8 cellular contexts compared by ENCODE assay signal in genomic region chr2:20633794-20634259, GRCh38. TPM values are rescaled to one million over a fixed set of nuclear protein-coding genes. Genes with fewer than 3 reads are reported as not detected.
DNase-seq lines count a peak whose midpoint lies in the region; ATAC-seq, FAIRE-seq and TF ChIP-seq lines count a peak whose summit lies in the region.

No MANE protein-coding gene starts in this region.

- H3K9me3 ChIP-seq in kidney (ENCODE audit: control insufficient read depth in 1 of 2, low read length in 2 of 2) (no peaks in the 10 kb centered on the region), subcutaneous abdominal adipose tissue (ENCODE audit: control insufficient read depth in 5 of 5, low read length in 5 of 5) (no peaks in the 10 kb centered on the region)

- H3K4me3 ChIP-seq in GM23338 (no peak overlapping the region), kidney (ENCODE audit: low read length in 2 of 2) (no peak overlapping the region), subcutaneous abdominal adipose tissue (ENCODE audit: low read depth in 1 of 5, low read length in 5 of 5) (no peak overlapping the region)

- H3K9ac ChIP-seq in kidney (ENCODE audit: low read length in 2 of 2) (peak overlapping the region in 1 of 2 donors; percentile 36), subcutaneous abdominal adipose tissue (ENCODE audit: low read length in 5 of 5) (peak overlapping the region in 1 of 5 donors; percentile 34)

- H3K36me3 ChIP-seq in GM23338 (ENCODE audit: insufficient read depth) (no peaks in the 10 kb centered on the region), kidney (ENCODE audit: control insufficient read depth in 1 of 2, insufficient read depth in 2 of 2, low read length in 2 of 2) (peaks cover 5 to 12% of the 10 kb centered on the region in 2 donors), subcutaneous abdominal adipose tissue (ENCODE audit: control insufficient read depth in 5 of 5, insufficient read depth in 5 of 5, low read length in 5 of 5) (peaks cover 0 to 61% (median 36%) of the 10 kb centered on the region in 5 donors)

- no peak for FAIRE-seq in kidney (lab: Jason Lieb, UNC)

- H3K9me3 Mint-ChIP-seq in GM23338, result no peaks in the 10 kb centered on the region

- no peak overlapping the region for H3K27ac Mint-ChIP-seq in GM23338

- H3K27me3 ChIP-seq in GM23338 (ENCODE audit: insufficient read depth), result no peaks in the 10 kb centered on the region
- no peaks in the 10 kb centered on the region for H3K27me3 ChIP-seq in subcutaneous abdominal adipose tissue (ENCODE audit: control insufficient read depth in 5 of 5, insufficient read depth in 4 of 5, low read length in 5 of 5)

- H3K36me3 Mint-ChIP-seq in GM23338 (ENCODE audit: low read depth), result no peaks in the 10 kb centered on the region; the same call in 2 of the 3 replicates

- peaks cover 31% of the 10 kb centered on the region for H3K4me1 Mint-ChIP-seq in GM23338

- no peak overlapping the region for H2AFZ ChIP-seq in GM23338

- H3K27me3 Mint-ChIP-seq in GM23338 (ENCODE audit: insufficient read depth, low read depth, poor library complexity), result peaks cover 3% of the 10 kb centered on the region

- DNase-seq in GM23338 (ENCODE audit: low spot score) (peak; percentile 28), SW480 (ENCODE audit: low spot score) (peak; percentile 92), kidney (peak; percentile 94), glomerular visceral epithelial cell (ENCODE audit: extremely low spot score) (no peak), NCI-H226 (no peak)

- peaks cover 6% of the 10 kb centered on the region for H3K4me1 ChIP-seq in GM23338 (ENCODE audit: insufficient read depth)
- H3K4me1 ChIP-seq in kidney (ENCODE audit: control insufficient read depth in 1 of 2, insufficient read depth in 1 of 2, low read depth in 1 of 2, low read length in 2 of 2), result peaks cover 16 to 19% of the 10 kb centered on the region in 2 donors
- peaks cover 12 to 35% (median 28%) of the 10 kb centered on the region in 5 donors for H3K4me1 ChIP-seq in subcutaneous abdominal adipose tissue (ENCODE audit: control insufficient read depth in 5 of 5, insufficient read depth in 5 of 5, low read length in 5 of 5)

- H3F3A ChIP-seq in GM23338 (replicated peaks; ENCODE audit: low read depth), result no peaks in the 10 kb centered on the region

- H3K9me2 ChIP-seq in GM23338 (ENCODE audit: insufficient read depth), result no peaks in the 10 kb centered on the region; the same call in 1 of the 2 replicates

- TF ChIP-seq CTCF in GM23338 (conservative IDR thresholded peaks at IDR 0.05; ENCODE audit: low read depth in 2 of 2) (no peak), kidney (IDR thresholded peaks at IDR 0.05; ENCODE audit: borderline replicate concordance, extremely low read depth, insufficient read depth) (no peak)

- no peak overlapping the region for H3K4me2 ChIP-seq in GM23338

- peak; percentile 9; the same call in 1 of the 3 replicates for ATAC-seq in GM23338
- ATAC-seq in GM18519 (IDR thresholded peaks at IDR 0.05; ENCODE audit: low FRiP score, unreplicated experiment), result no peak
- no peak for ATAC-seq in GM19328 (IDR thresholded peaks at IDR 0.05; ENCODE audit: unreplicated experiment)

- no peaks in the 10 kb centered on the region for H4K20me1 ChIP-seq in GM23338 (replicated peaks; ENCODE audit: insufficient read depth)

- no peak overlapping the region for H3K27ac ChIP-seq in GM23338 (ENCODE audit: low read depth)
- H3K27ac ChIP-seq in kidney (ENCODE audit: low read depth in 2 of 2, low read length in 2 of 2), result peak overlapping the region; percentile 55 to 61
- H3K27ac ChIP-seq in subcutaneous abdominal adipose tissue (ENCODE audit: low read depth, low read length), result peak overlapping the region; percentile 23

- intact Hi-C loops in kidney (cut with DNase I), result no loop called here

- no peaks in the 10 kb centered on the region for H3K79me2 ChIP-seq in GM23338 (replicated peaks; ENCODE audit: insufficient read depth)

- no peak overlapping the region for H3K4me3 Mint-ChIP-seq in GM23338

TF ChIP-seq in GM23338, 12 proteins besides CTCF, POLR2A, EP300 and RAD21:
- TF ChIP-seq POLR2AphosphoS5 (IDR thresholded peaks at IDR 0.05; ENCODE audit: low read depth), result no peak
- no peak for TF ChIP-seq NANOG (IDR thresholded peaks at IDR 0.05; ENCODE audit: borderline replicate concordance)
- no peak for TF ChIP-seq ZNF331 (CRISPR knock-in tag; IDR thresholded peaks at IDR 0.05; ENCODE audit: low read depth)
- TF ChIP-seq EZH2 (IDR thresholded peaks at IDR 0.05; ENCODE audit: low read depth, unreplicated experiment), result no peak
- no peak for TF ChIP-seq STAT1 (IDR thresholded peaks at IDR 0.05; ENCODE audit: unreplicated experiment)
- no peak for TF ChIP-seq EZH2phosphoT487 (IDR thresholded peaks at IDR 0.05; ENCODE audit: unreplicated experiment)
- TF ChIP-seq CREB1 (CRISPR knock-in tag; IDR thresholded peaks at IDR 0.05; ENCODE audit: low read depth), result no peak

RNA-seq across cellular contexts. Expression of gene HS1BP3, which starts 17.1 kb away (rescaled TPM):
- 15.0 and 16.8 TPM in 2 replicates for total RNA-seq in GM23338 (2014; rRNA removed; shearing (Covaris generic))
- polyA plus RNA-seq in GM23338 (2016; fragmentation: Nextera tagmentation; extraction: Ambion mirVana) (6.0 and 7.2 TPM in 2 replicates), kidney (ENCODE audit: insufficient read depth, low read depth, low replicate concordance) (37.5 TPM)
- 35.5 TPM for total RNA-seq in kidney

RNA-seq across cellular contexts. Expression of gene GDF7, which starts 33.1 kb away (rescaled TPM):
- 0.19 and 0.52 TPM in 2 replicates for total RNA-seq in GM23338 (2014; rRNA removed; shearing (Covaris generic))
- 0.16 and 0.19 TPM in 2 replicates for polyA plus RNA-seq in GM23338 (2016; fragmentation: Nextera tagmentation; extraction: Ambion mirVana)
- 12.5 TPM for total RNA-seq in kidney
- polyA plus RNA-seq in kidney (ENCODE audit: insufficient read depth, low read depth, low replicate concordance), result 1.8 TPM

Comparison
In these comparisons a context has a peak if more than half of its experiments do, and no peak if none do; other contexts are left out.
1. DNase-seq: peak in GM23338 (single experiment), SW480 (single experiment) and kidney (single experiment); none in glomerular visceral epithelial cell (single experiment) and NCI-H226 (single experiment).